28 cellular contexts compared by ENCODE assay signal in genomic region chr1:3096360-3096759, GRCh38. TPM values are rescaled to one million over a fixed set of nuclear protein-coding genes. Genes with fewer than 3 reads are reported as not detected.
"Had no signal": no experiment of that assay in that cellular context is flagged by ENCODE, and none has a peak within 500 bp of the region (broad histone marks: within the 10 kb centered on the region; RNA-seq: fewer than 3 reads in every experiment).

No MANE protein-coding gene starts in this region.

- H3K27ac Mint-ChIP-seq: naive thymus-derived CD8-positive, alpha-beta T cell; nephron had no signal

- H3K36me3 Mint-ChIP-seq: naive thymus-derived CD8-positive, alpha-beta T cell; stimulated activated naive B cell treated with anti-CD40 and anti-IgM and Interleukin-4, amounts not matched to agents 10 μg/mL and 1 μg/mL and 100 μg/mL, for 72 hours had no signal

- H3K4me3 ChIP-seq: lower lobe of right lung, psoas muscle, right lobe of liver, smooth muscle cell, stomach, testis, thyroid gland, transverse colon, upper lobe of left lung, vagina had no signal

- ATAC-seq: left cardiac atrium; left lobe of liver; lower lobe of right lung; naive thymus-derived CD8-positive, alpha-beta T cell; psoas muscle; right lobe of liver; stimulated activated naive B cell treated with anti-CD40 and anti-IgM and Interleukin-4, amounts not matched to agents 10 μg/mL and 1 μg/mL and 100 μg/mL, for 72 hours; stimulated activated naive CD8-positive, alpha-beta T cell treated with anti-CD3 and anti-CD28 coated beads, Interleukin-15, Interleukin-2, amounts not matched to agents 100 U/mL and 50 U/mL, for 24 hours had no signal

- H3K9me3 Mint-ChIP-seq: naive thymus-derived CD8-positive, alpha-beta T cell; nephron; neural crest cell; stimulated activated naive B cell treated with anti-CD40 and anti-IgM and Interleukin-4, amounts not matched to agents 10 μg/mL and 1 μg/mL and 100 μg/mL, for 72 hours had no signal

- H3K4me1 ChIP-seq: lower lobe of right lung, parathyroid adenoma, psoas muscle, right lobe of liver, testis, transverse colon, upper lobe of left lung, vagina had no signal

- DNase-seq: hippocampal formation; kidney glomerular epithelial cell; left cardiac atrium; lower lobe of right lung; mammary epithelial cell; mesenchymal stem cell; naive thymus-derived CD8-positive, alpha-beta T cell; occipital lobe; psoas muscle; right lobe of liver; stimulated activated CD4-positive, alpha-beta T cell treated with anti-CD3 and anti-CD28 coated beads, Interleukin-1b, Interleukin-23, amount 100 ng/mL, for 48 hours; stimulated activated CD4-positive, alpha-beta T cell treated with anti-CD3 and anti-CD28 coated beads, Interleukin-2, amount 100 ng/mL, for 48 hours; stimulated activated CD4-positive, alpha-beta T cell treated with anti-CD3 and anti-CD28 coated beads, Interleukin-4, amount 100 ng/mL, for 4 hours; stimulated activated CD8-positive, alpha-beta memory T cell treated with anti-CD3 and anti-CD28 coated beads, Interleukin-4, amount 100 ng/mL, for 48 hours; stimulated activated naive B cell treated with anti-CD40 and anti-IgM and Interleukin-4, amounts not matched to agents 10 μg/mL and 1 μg/mL and 100 μg/mL, for 72 hours; stimulated activated naive CD8-positive, alpha-beta T cell treated with anti-CD3 and anti-CD28 coated beads, Interleukin-15, Interleukin-2, amounts not matched to agents 100 U/mL and 50 U/mL, for 24 hours; stomach; testis; thyroid gland; transverse colon had no signal

- H3K36me3 ChIP-seq: lower lobe of right lung, neutrophil, right lobe of liver, thyroid gland, transverse colon, upper lobe of left lung, vagina had no signal

- H3K4me3 Mint-ChIP-seq: naive thymus-derived CD8-positive, alpha-beta T cell; nephron; neural crest cell; stimulated activated naive B cell treated with anti-CD40 and anti-IgM and Interleukin-4, amounts not matched to agents 10 μg/mL and 1 μg/mL and 100 μg/mL, for 72 hours had no signal

- H3K27ac ChIP-seq: lower lobe of right lung, neutrophil, parathyroid adenoma, psoas muscle, right lobe of liver, stomach, testis, thyroid gland, transverse colon, upper lobe of left lung, vagina had no signal

- H3K4me2 ChIP-seq: smooth muscle cell had no signal

- H3K9ac ChIP-seq: parathyroid adenoma had no signal

- H3K4me1 Mint-ChIP-seq: nephron had no signal

- H3K27me3 ChIP-seq: right lobe of liver, testis, thyroid gland, transverse colon, upper lobe of left lung, vagina had no signal

- H3K9me3 ChIP-seq: lower lobe of right lung, neutrophil, psoas muscle, right lobe of liver, stomach, testis, thyroid gland, transverse colon, upper lobe of left lung, vagina had no signal

RNA-seq across cellular contexts. Expression of gene PRDM16, which starts 27.4 kb away (rescaled TPM):
- polyA plus RNA-seq: naive thymus-derived CD8-positive, alpha-beta T cell had no signal
